In the genomic region with DNA sequence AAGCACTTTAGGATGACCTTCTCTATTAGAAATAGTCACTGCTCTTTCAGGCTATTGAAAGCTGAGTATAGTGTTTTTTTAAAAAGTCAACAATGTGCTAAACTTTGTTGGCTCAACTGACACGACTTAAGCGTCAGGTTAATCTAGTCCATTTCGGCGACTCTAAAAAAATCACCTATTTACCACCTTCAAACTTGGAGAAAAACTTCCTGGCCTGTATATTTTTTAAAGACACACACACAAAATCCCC, we compare ENCODE assay signal across 9 cellular contexts.
DNase-seq lines count a peak whose midpoint lies in the region; ATAC-seq and TF ChIP-seq lines count a peak whose summit lies in the region.
"Had no signal": no experiment of that assay in that cellular context is flagged by ENCODE, and none has a peak within 500 bp of the region (broad histone marks: within the 10 kb centered on the region; RNA-seq: fewer than 3 reads in every experiment).

No MANE protein-coding gene starts in this region.

- TF ChIP-seq CTCF in HFF-Myc (IDR thresholded peaks at IDR 0.05; ENCODE audit: low read depth, low read length, missing control alignments) (no peak), WI38 (IDR thresholded peaks at IDR 0.05; ENCODE audit: low read depth, low read length) (no peak)

- WGBS in right cardiac atrium = 9% methylated on average over 4 of the region's 4 CpGs

- no peak for ATAC-seq in right cardiac atrium
- ATAC-seq in HG02852 (IDR thresholded peaks at IDR 0.05; ENCODE audit: unreplicated experiment) = no peak
- ATAC-seq in GM18505 (IDR thresholded peaks at IDR 0.05; ENCODE audit: unreplicated experiment) = no peak

- H3K9me3 ChIP-seq in right cardiac atrium (ENCODE audit: control insufficient read depth, low read length) (no peaks in the 10 kb centered on the region), skeletal muscle tissue (ENCODE audit: control insufficient read depth in 3 of 3, low read length in 3 of 3) (no peaks in the 10 kb centered on the region)

- TF ChIP-seq POLR2A in GM18505 (IDR thresholded peaks at IDR 0.05; ENCODE audit: borderline replicate concordance, extremely low read depth, insufficient read depth, insufficient read length) = no peak

- peaks cover 9% of the 10 kb centered on the region for H3K4me1 ChIP-seq in right cardiac atrium (ENCODE audit: control insufficient read depth, insufficient read depth, low read length)
- peaks cover 13 to 43% (median 29%) of the 10 kb centered on the region in 3 donors for H3K4me1 ChIP-seq in skeletal muscle tissue (ENCODE audit: control insufficient read depth in 3 of 3, insufficient read depth in 3 of 3, low read length in 3 of 3)

- H3K9ac ChIP-seq in skeletal muscle tissue (ENCODE audit: low read depth in 1 of 3, low read length in 3 of 3) = peak overlapping the region; percentile 87 to 95 (median 90)

- intact Hi-C loops in right cardiac atrium (cut with DNase I) = loop anchor here in 3 of 4 donors (2.0 to 5.0 kb wide), 3 partner anchors 58 to 517 kb away; partner anchors contain the start of gene FOXP1 (in 1 of the 3)

- no peak for DNase-seq in HFF-Myc (ENCODE audit: extremely low read depth, low read depth)
- no peak for DNase-seq in right cardiac atrium
- DNase-seq in NCI-H526 (lab: John Stamatoyannopoulos, UW) = no peak
- no peak for DNase-seq in activated gamma-delta T cell treated with Interleukin-2 at 50 U/mL for 16 hours
- DNase-seq: NCI-H1417 treated with DMSO at 0.1 percent for 48 hours had no signal

- H3K4me3 ChIP-seq in HFF-Myc (replicated peaks; ENCODE audit: low read depth, low read length) = peak overlapping the region; percentile 61
- peak overlapping the region; percentile 72 for H3K4me3 ChIP-seq in WI38 (ENCODE audit: low read depth, low read length)
- H3K4me3 ChIP-seq in right cardiac atrium (ENCODE audit: low read length) = peak overlapping the region; percentile 78
- H3K4me3 ChIP-seq in skeletal muscle tissue (ENCODE audit: low read length in 3 of 3) = peak overlapping the region; percentile 80 to 90 (median 83)

- H3K27ac ChIP-seq in right cardiac atrium (ENCODE audit: low read length) = no peak overlapping the region
- peak overlapping the region; percentile 97 for H3K27ac ChIP-seq in skeletal muscle tissue (ENCODE audit: low read depth, low read length)

- no peaks in the 10 kb centered on the region for H3K36me3 ChIP-seq in skeletal muscle tissue (ENCODE audit: control insufficient read depth in 3 of 3, insufficient read depth in 3 of 3, low read length in 3 of 3)

- H3K27me3 ChIP-seq in right cardiac atrium (ENCODE audit: control insufficient read depth, insufficient read depth) (no peaks in the 10 kb centered on the region), skeletal muscle tissue (ENCODE audit: control insufficient read depth in 3 of 3, insufficient read depth in 3 of 3, low read length in 3 of 3) (no peaks in the 10 kb centered on the region)
